In the genomic region with DNA sequence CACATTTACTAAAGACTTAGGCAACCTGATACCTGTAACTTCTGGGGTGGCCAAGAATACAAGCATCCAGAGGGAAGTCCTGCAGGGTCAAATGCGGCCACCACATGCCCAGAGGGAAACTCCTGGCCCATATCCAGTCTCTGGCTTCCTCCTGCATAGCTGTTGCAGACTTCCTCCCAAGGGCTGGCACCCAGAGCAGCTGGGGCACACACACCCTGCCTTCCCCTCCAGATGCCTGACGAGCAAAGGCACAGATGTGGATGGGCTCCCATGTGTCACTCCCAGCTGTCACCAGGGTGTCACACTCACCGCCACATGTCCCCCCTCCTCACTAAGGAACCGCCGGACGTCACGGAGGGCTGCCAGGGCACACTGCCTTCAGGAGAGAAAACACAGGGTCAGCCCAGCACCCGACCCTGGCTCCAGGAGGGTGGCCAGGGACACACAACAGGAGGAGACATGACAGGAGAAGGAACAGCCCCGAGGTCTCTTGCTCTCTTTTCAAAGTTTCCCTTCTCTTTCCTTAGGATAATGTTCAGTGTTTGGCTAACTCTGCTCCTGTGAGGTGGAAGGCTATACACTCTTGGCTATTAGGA, we compare ENCODE assay signal across 13 cellular contexts. TPM values are rescaled to one million over a fixed set of nuclear protein-coding genes. Genes with fewer than 3 reads are reported as not detected.
DNase-seq lines count a peak whose midpoint lies in the region; ATAC-seq and TF ChIP-seq lines count a peak whose summit lies in the region.
"Had no signal": no experiment of that assay in that cellular context is flagged by ENCODE, and none has a peak within 500 bp of the region (broad histone marks: within the 10 kb centered on the region; RNA-seq: fewer than 3 reads in every experiment).

No MANE protein-coding gene starts in this region.

- no peak for TF ChIP-seq CTCF in gastroesophageal sphincter (IDR thresholded peaks at IDR 0.05)
- TF ChIP-seq CTCF in neural crest cell (conservative IDR thresholded peaks at IDR 0.05): no peak

- 62 to 71% methylated on average over 2 of the region's 9 CpGs for whole genome bisulfite sequencing in gastroesophageal sphincter (ENCODE audit: low coverage in 1 of 2), 2 donors

- H3K9ac ChIP-seq in BLaER1 treated with 17β-estradiol and CSF1 and Interleukin-3, amounts not matched to agents 10 nM and 100 nM: peak overlapping the region; percentile 34 to 70 (median 60); a peak in 21 of 22 replicates

- peak; percentile 64 for ATAC-seq in gastroesophageal sphincter
- ATAC-seq in HG02610 (IDR thresholded peaks at IDR 0.05; ENCODE audit: unreplicated experiment): no peak

- peaks cover 2% of the 10 kb centered on the region for H3K36me3 Mint-ChIP-seq in neural crest cell (ENCODE audit: low read depth)

- no peak for TF ChIP-seq POLR2A in gastroesophageal sphincter (IDR thresholded peaks at IDR 0.05)

- H3K4me1 ChIP-seq in BLaER1 treated with 17β-estradiol and CSF1 and Interleukin-3, amounts not matched to agents 10 nM and 100 nM: peaks cover 49 to 84% (median 67%) of the 10 kb centered on the region in 10 experiments
- H3K4me1 ChIP-seq in gastroesophageal sphincter: peaks cover 0 to 2% (median 0%) of the 10 kb centered on the region in 3 donors

- DNase-seq in NCI-H2171 (lab: John Stamatoyannopoulos, UW) (peak; percentile 41), neural crest cell (ENCODE audit: low read depth, low spot score) (no peak), NCI-H187 (lab: John Stamatoyannopoulos, UW) (no peak), SIG-M5 (lab: John Stamatoyannopoulos, UW) (no peak), 8988T (no peak)
- DNase-seq: cerebellar nuclear complex, HCEC 1CT, NCI-H510A, SHP77 had no signal

- H3K4me3 ChIP-seq in BLaER1 treated with 17β-estradiol and CSF1 and Interleukin-3, amounts not matched to agents 10 nM and 100 nM: peak overlapping the region in 7 of 10 experiments; percentile 6 to 53 (median 26); a peak in 12 of 20 replicates
- no peak overlapping the region for H3K4me3 ChIP-seq in gastroesophageal sphincter

- no peaks in the 10 kb centered on the region for H3K9me3 ChIP-seq in BLaER1 treated with 17β-estradiol and CSF1 and Interleukin-3, amounts not matched to agents 10 nM and 100 nM (replicated peaks in 1 of 11)
- no peaks in the 10 kb centered on the region for H3K9me3 ChIP-seq in gastroesophageal sphincter

- H3K27ac Mint-ChIP-seq in neural crest cell (ENCODE audit: unreplicated experiment): peak overlapping the region; percentile 6
- H3K27ac Mint-ChIP-seq: activated naive CD4-positive, alpha-beta T cell treated with anti-CD3 and anti-CD28 coated beads, Interleukin-2, amount 50 U/mL, for 24 hours had no signal

- no peaks in the 10 kb centered on the region for H3K4me1 Mint-ChIP-seq in neural crest cell

- no peaks in the 10 kb centered on the region for H3K27me3 ChIP-seq in BLaER1 treated with 17β-estradiol and CSF1 and Interleukin-3, amounts not matched to agents 10 nM and 100 nM
- H3K27me3 ChIP-seq in gastroesophageal sphincter: no peaks in the 10 kb centered on the region

- peaks cover 0 to 11% (median 0%) of the 10 kb centered on the region in 11 experiments; a peak in 2 of 22 replicates for H4K20me1 ChIP-seq in BLaER1 treated with 17β-estradiol and CSF1 and Interleukin-3, amounts not matched to agents 10 nM and 100 nM

- no peak overlapping the region for H3K4me3 Mint-ChIP-seq in neural crest cell
- H3K4me3 Mint-ChIP-seq: activated naive CD4-positive, alpha-beta T cell treated with anti-CD3 and anti-CD28 coated beads, Interleukin-2, amount 50 U/mL, for 24 hours had no signal

- H3K27me3 Mint-ChIP-seq in neural crest cell (ENCODE audit: low read depth): no peaks in the 10 kb centered on the region
- H3K27me3 Mint-ChIP-seq: activated naive CD4-positive, alpha-beta T cell treated with anti-CD3 and anti-CD28 coated beads, Interleukin-2, amount 50 U/mL, for 24 hours had no signal

- no peak for TF ChIP-seq EP300 in gastroesophageal sphincter (IDR thresholded peaks at IDR 0.05)

- H3K27ac ChIP-seq in BLaER1 treated with 17β-estradiol and CSF1 and Interleukin-3, amounts not matched to agents 10 nM and 100 nM: peak overlapping the region; percentile 45 to 81 (median 67); a peak in 21 of 22 replicates
- H3K27ac ChIP-seq in gastroesophageal sphincter: no peak overlapping the region

- H3K4me2 ChIP-seq in BLaER1 treated with 17β-estradiol and CSF1 and Interleukin-3, amounts not matched to agents 10 nM and 100 nM: peak overlapping the region; percentile 69 to 95 (median 86)

- H3K9me3 Mint-ChIP-seq in neural crest cell: no peaks in the 10 kb centered on the region
- H3K9me3 Mint-ChIP-seq: activated naive CD4-positive, alpha-beta T cell treated with anti-CD3 and anti-CD28 coated beads, Interleukin-2, amount 50 U/mL, for 24 hours had no signal

- peaks cover 45 to 78% (median 53%) of the 10 kb centered on the region in 11 experiments for H3K36me3 ChIP-seq in BLaER1 treated with 17β-estradiol and CSF1 and Interleukin-3, amounts not matched to agents 10 nM and 100 nM
- peaks cover 0 to 54% of the 10 kb centered on the region in 2 donors for H3K36me3 ChIP-seq in gastroesophageal sphincter

RNA-seq across cellular contexts. Expression of gene PFKFB4, which starts 13.2 kb away (rescaled TPM):
- total RNA-seq in gastroesophageal sphincter (1 to 10 TPM; 1.8 to 2.9 (median 2.4) TPM), neural crest cell (19.2 and 20.4 TPM in 2 replicates)

RNA-seq across cellular contexts. Expression of gene UCN2, which starts 20.2 kb away (rescaled TPM):
- total RNA-seq in gastroesophageal sphincter (under 1 TPM in 1 of 4 donors, not detected in 3; 0.19 TPM), neural crest cell (1.3 TPM in 2 replicates)

RNA-seq across cellular contexts. Expression of gene SHISA5, which starts 39.4 kb away (rescaled TPM):
- total RNA-seq in gastroesophageal sphincter (100 to 1,000 TPM in 3 of 4 donors, 10 to 100 TPM in 1; 98.2 to 191 (median 122) TPM), neural crest cell (117 and 124 TPM in 2 replicates)

RNA-seq across cellular contexts. Expression of gene COL7A1, which starts 51.8 kb away (rescaled TPM):
- total RNA-seq in gastroesophageal sphincter (1 to 10 TPM; 1.7 to 3.9 (median 1.9) TPM), neural crest cell (28.4 and 28.7 TPM in 2 replicates)

Comparison
In these comparisons a context has a peak if more than half of its experiments do, and no peak if none do; other contexts are left out.
1. H3K27ac ChIP-seq: peak in BLaER1 treated with 17β-estradiol and CSF1 and Interleukin-3, amounts not matched to agents 10 nM and 100 nM (11 of 11); none in gastroesophageal sphincter (0 of 4).
2. H3K4me3 ChIP-seq: peak in BLaER1 treated with 17β-estradiol and CSF1 and Interleukin-3, amounts not matched to agents 10 nM and 100 nM (7 of 10); none in gastroesophageal sphincter (0 of 2).